Comparison of ENCODE assay signal across 8 cellular contexts in genomic region chr12:79174656-79175055, GRCh38.
DNase-seq lines count a peak whose midpoint lies in the region; ATAC-seq and TF ChIP-seq lines count a peak whose summit lies in the region.

No MANE protein-coding gene starts in this region.

- TF ChIP-seq CTCF in AG09319 (IDR thresholded peaks at IDR 0.05; ENCODE audit: low read depth, low read length): peak; percentile 12

- peak; percentile 57 for ATAC-seq in GM19328 (IDR thresholded peaks at IDR 0.05; ENCODE audit: unreplicated experiment)
- ATAC-seq in HG03521 (IDR thresholded peaks at IDR 0.05; ENCODE audit: unreplicated experiment): peak; percentile 78

- peak; percentile 0 for DNase-seq in AG09319 (ENCODE audit: extremely low read depth, low read depth)
- DNase-seq in amniotic epithelial cell (ENCODE audit: low read depth): peak; percentile 78
- peak; percentile 50 for DNase-seq in middle frontal gyrus (ENCODE audit: extremely low spot score, low spot score)
- no peak for DNase-seq in HuH-7 (ENCODE audit: low spot score)
- DNase-seq in T-helper 1 cell: no peak
- DNase-seq in UCSD-AML1 (lab: John Stamatoyannopoulos, UW; ENCODE audit: unreplicated experiment): no peak

Comparison
In these comparisons a context has a peak if more than half of its experiments do, and no peak if none do; other contexts are left out.
1. DNase-seq: peak in AG09319 (single experiment), amniotic epithelial cell (single experiment) and middle frontal gyrus (single experiment); none in HuH-7 (single experiment), T-helper 1 cell (0 of 5) and UCSD-AML1 (single experiment).